Comparison of ENCODE assay signal across 9 cellular contexts in the genomic region with DNA sequence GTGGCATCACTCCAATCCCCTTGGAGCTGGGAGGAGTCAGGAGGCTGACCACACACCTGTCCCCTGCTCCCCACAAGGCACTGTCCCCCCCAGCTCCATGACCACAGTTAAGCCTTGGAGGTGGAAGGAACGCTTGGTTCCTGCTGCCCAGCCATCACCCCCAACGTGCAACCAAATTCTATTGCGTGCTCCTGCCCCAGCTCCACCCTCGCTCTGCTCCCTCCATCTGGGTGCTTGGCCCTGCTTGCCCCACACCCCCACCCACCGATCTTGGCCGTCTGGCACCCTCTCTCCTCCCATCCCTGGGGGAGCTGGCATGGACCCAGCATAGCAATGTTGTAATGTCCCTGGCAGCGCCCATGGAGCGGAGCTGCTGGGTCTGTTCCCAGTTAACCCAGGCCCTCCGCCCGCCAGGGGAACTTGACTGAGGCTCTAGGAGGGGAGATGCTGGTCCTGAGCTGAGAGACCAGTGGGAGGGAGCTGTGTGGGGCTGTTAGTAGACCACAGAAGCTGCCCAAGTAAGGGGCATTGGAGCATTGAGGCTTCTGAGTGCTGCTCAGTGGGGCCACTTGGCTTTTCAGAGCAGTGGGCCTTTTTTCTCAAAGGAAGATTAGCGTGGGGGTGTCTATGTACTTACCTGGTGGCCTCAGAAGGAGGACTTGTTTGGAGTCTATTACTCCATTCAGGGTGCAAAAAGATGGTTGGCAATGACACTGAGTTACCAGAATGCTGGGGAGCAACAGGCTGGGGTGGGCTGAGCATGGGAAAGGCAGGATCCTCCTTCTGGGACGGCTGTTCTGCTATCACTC. TPM values are rescaled to one million over a fixed set of nuclear protein-coding genes. Genes with fewer than 3 reads are reported as not detected.
A peak's percentile ranks its signal among the peaks of the same experiment; 100 is the strongest.
DNase-seq lines count a peak whose midpoint lies in the region; ATAC-seq and TF ChIP-seq lines count a peak whose summit lies in the region.
"Had no signal": no experiment of that assay in that cellular context is flagged by ENCODE, and none has a peak within 500 bp of the region (broad histone marks: within the 10 kb centered on the region; RNA-seq: fewer than 3 reads in every experiment).

No MANE protein-coding gene starts in this region.

- H3K4me1 ChIP-seq in OCI-LY3 (ENCODE audit: low read length) = peaks cover 7% of the 10 kb centered on the region
- peaks cover 23 to 51% (median 24%) of the 10 kb centered on the region in 3 donors for H3K4me1 ChIP-seq in esophagus squamous epithelium

- H3K79me2 ChIP-seq in OCI-LY3 (ENCODE audit: low read length) = no peaks in the 10 kb centered on the region

- peaks cover 11% of the 10 kb centered on the region for H3K36me3 Mint-ChIP-seq in CD4-positive, alpha-beta T cell (ENCODE audit: low read depth)
- H3K36me3 Mint-ChIP-seq in neural crest cell (ENCODE audit: low read depth) = no peaks in the 10 kb centered on the region

- POLR2A ChIA-PET in CD4-positive, alpha-beta T cell (lab: Charles Lee) = interaction anchor here (0.6 to 3.5 kb wide), 8 partner anchors 9 to 215 kb away, joined by 3 to 40 read pairs (median 10); no protein-coding TSS in a partner anchor

- no peak for TF ChIP-seq POLR2A in esophagus squamous epithelium (IDR thresholded peaks at IDR 0.05)

- no peaks in the 10 kb centered on the region for H3K27me3 ChIP-seq in CD4-positive, alpha-beta T cell (ENCODE audit: control insufficient read depth, insufficient read depth, low read length)
- H3K27me3 ChIP-seq in OCI-LY3 (ENCODE audit: low read depth, low read length) = peaks cover 38% of the 10 kb centered on the region
- H3K27me3 ChIP-seq in esophagus squamous epithelium = no peaks in the 10 kb centered on the region

- H3K27ac Mint-ChIP-seq in CD4-positive, alpha-beta T cell = peak overlapping the region; percentile 46
- H3K27ac Mint-ChIP-seq in neural crest cell (ENCODE audit: unreplicated experiment) = no peak overlapping the region

- no peaks in the 10 kb centered on the region for H3K9me3 Mint-ChIP-seq in CD4-positive, alpha-beta T cell
- H3K9me3 Mint-ChIP-seq in neural crest cell = no peaks in the 10 kb centered on the region

- H3K27me3 Mint-ChIP-seq in CD4-positive, alpha-beta T cell = no peaks in the 10 kb centered on the region
- H3K27me3 Mint-ChIP-seq in neural crest cell (ENCODE audit: low read depth) = peaks cover 23% of the 10 kb centered on the region

- intact Hi-C loops in CD4-positive, alpha-beta T cell (cut with DNase I, micrococcal nuclease) = loop anchor here (2.0 to 10.0 kb wide), 4 partner anchors 147 to 529 kb away; partner anchors contain the start of genes CASP2 (in 1 of the 2), TMEM139 (in 1 of the 2) and ZYX (in 1 of the 2)
- intact Hi-C loops in esophagus squamous epithelium (cut with DNase I) = no loop called here

- H3K4me2 ChIP-seq in OCI-LY3 (ENCODE audit: low read length) = no peak overlapping the region; the same call in 1 of the 2 replicates

- no peaks in the 10 kb centered on the region for H3K9me3 ChIP-seq in CD4-positive, alpha-beta T cell (ENCODE audit: control insufficient read depth, low read length)
- no peaks in the 10 kb centered on the region for H3K9me3 ChIP-seq in OCI-LY3 (ENCODE audit: insufficient read depth, low read length)
- no peaks in the 10 kb centered on the region for H3K9me3 ChIP-seq in esophagus squamous epithelium

- H3K9ac ChIP-seq in OCI-LY3 (ENCODE audit: low read length) = no peak overlapping the region

- no peak for TF ChIP-seq CTCF in CD4-positive, alpha-beta T cell (IDR thresholded peaks at IDR 0.05)
- TF ChIP-seq CTCF in OCI-LY3 (IDR thresholded peaks at IDR 0.05; ENCODE audit: low read depth, low read length) (no peak), esophagus squamous epithelium (IDR thresholded peaks at IDR 0.05) (no peak), neural crest cell (conservative IDR thresholded peaks at IDR 0.05) (no peak)

- peaks cover 63% of the 10 kb centered on the region for H3K4me1 Mint-ChIP-seq in CD4-positive, alpha-beta T cell (ENCODE audit: low read depth)
- H3K4me1 Mint-ChIP-seq in neural crest cell = peaks cover 19% of the 10 kb centered on the region

- H2AFZ ChIP-seq in OCI-LY3 (ENCODE audit: low read depth, low read length) = no peak overlapping the region

- no peak for DNase-seq in CD4-positive, alpha-beta T cell
- DNase-seq in esophagus squamous epithelium (lab: John Stamatoyannopoulos, UW) (no peak), neural crest cell (ENCODE audit: low read depth, low spot score) (no peak)
- no peak for DNase-seq in activated CD4-positive, alpha-beta T cell treated with anti-CD3 and anti-CD28 coated beads, Interleukin-2, amount 50 U/mL, for 48 hours
- DNase-seq: NCI-H1694 had no signal

- H3K4me3 ChIP-seq in OCI-LY3 (ENCODE audit: low read length) (peak overlapping the region; percentile 91; the same call in 1 of the 2 replicates), esophagus squamous epithelium (peak overlapping the region; percentile 74 to 78 (median 77))

- CTCF ChIA-PET in CD4-positive, alpha-beta T cell (lab: Charles Lee) = interaction anchor here (1.1 to 1.5 kb wide), 2 partner anchors 10 to 148 kb away, joined by 3 to 4 read pairs; no protein-coding TSS in a partner anchor

- H4K20me1 ChIP-seq in OCI-LY3 (ENCODE audit: insufficient read depth, low read length) = no peaks in the 10 kb centered on the region

- H3K27ac ChIP-seq in CD4-positive, alpha-beta T cell (ENCODE audit: low read depth, low read length) = no peak overlapping the region
- H3K27ac ChIP-seq in OCI-LY3 (ENCODE audit: low read length) (no peak overlapping the region), esophagus squamous epithelium (peak overlapping the region; percentile 85 to 94 (median 90))

- WGBS in esophagus squamous epithelium, 2 donors = 25 to 43% methylated on average over 4 to 8 of the region's 12 CpGs

- H3K36me3 ChIP-seq in OCI-LY3 (replicated peaks; ENCODE audit: low read depth, low read length) = no peaks in the 10 kb centered on the region
- H3K36me3 ChIP-seq in esophagus squamous epithelium = peaks cover 0 to 5% (median 0%) of the 10 kb centered on the region in 3 donors

- H3K4me3 Mint-ChIP-seq in CD4-positive, alpha-beta T cell = peak overlapping the region; percentile 93
- peak overlapping the region; percentile 86 for H3K4me3 Mint-ChIP-seq in neural crest cell

- no peak for ATAC-seq in CD4-positive, alpha-beta T cell (ENCODE audit: poor library complexity)
- ATAC-seq in GM18519 (IDR thresholded peaks at IDR 0.05; ENCODE audit: low FRiP score, unreplicated experiment) = no peak
- no peak for ATAC-seq in HG03442 (IDR thresholded peaks at IDR 0.05; ENCODE audit: unreplicated experiment)
- no peak for ATAC-seq in GM18498 (IDR thresholded peaks at IDR 0.05; ENCODE audit: unreplicated experiment)

RNA-seq across cellular contexts. Expression of gene EPHB6, which starts 1.1 kb away (rescaled TPM):
- total RNA-seq in CD4-positive, alpha-beta T cell = 10 to 100 TPM; 50.7 to 55.8 TPM
- total RNA-seq in esophagus squamous epithelium = 10 to 100 TPM; 15.2 to 40.4 (median 26.1) TPM
- total RNA-seq in neural crest cell = 12.3 and 12.5 TPM in 2 replicates

RNA-seq across cellular contexts. Expression of gene TRPV6, which starts 29.6 kb away (rescaled TPM):
- total RNA-seq in CD4-positive, alpha-beta T cell = not detected
- 1 to 10 TPM in 3 of 4 donors, under 1 TPM in 1; 0.79 to 6.9 (median 4.5) TPM for total RNA-seq in esophagus squamous epithelium
- 0.07 and 0.16 TPM in 2 replicates for total RNA-seq in neural crest cell

Comparison
In these comparisons a context has a peak if more than half of its experiments do, and no peak if none do; other contexts are left out.
1. H3K27ac ChIP-seq: peak in esophagus squamous epithelium (4 of 4); none in CD4-positive, alpha-beta T cell (single experiment) and OCI-LY3 (single experiment).